1 cellular context compared by ENCODE assay signal in genomic region chr15:74937602-74938371, GRCh38.
TF ChIP-seq lines count a peak whose summit lies in the region.

Gene COX5A, minus strand, starts transcription at chr15:74938073. Its CDS starts 59 bp downstream, at chr15:74938014.

TF ChIP-seq in HEK293, 187 proteins besides CTCF, POLR2A, EP300 and RAD21 (continued from another document and continues in another):
- TF ChIP-seq ZFP41 (tag by site-specific recombination; IDR thresholded peaks at IDR 0.05; ENCODE audit: borderline replicate concordance) (no peak), ZNF138 (tag by site-specific recombination; IDR thresholded peaks at IDR 0.05; ENCODE audit: borderline replicate concordance) (no peak), KLF17 (tag by site-specific recombination; IDR thresholded peaks at IDR 0.05) (no peak; the same call in none of the 2 replicates), ZNF19 (tag by site-specific recombination; IDR thresholded peaks at IDR 0.05; ENCODE audit: low read depth) (no peak), ZNF664 (tag by site-specific recombination; IDR thresholded peaks at IDR 0.05) (no peak), ZNF10 (tag by site-specific recombination; IDR thresholded peaks at IDR 0.05) (peak; percentile 56; the same call in 1 of the 2 replicates), ZNF548 (tag by site-specific recombination; IDR thresholded peaks at IDR 0.05) (peak; percentile 19; the same call in 1 of the 2 replicates), SETDB1 (IDR thresholded peaks at IDR 0.05; ENCODE audit: insufficient read length, low read length) (no peak), ZNF24 (tag by site-specific recombination; IDR thresholded peaks at IDR 0.05) (no peak), ZNF426 (tag by site-specific recombination; IDR thresholded peaks at IDR 0.05) (no peak), ZNF423 (tag by site-specific recombination; IDR thresholded peaks at IDR 0.05) (peak; percentile 10; the same call in 1 of the 2 replicates), YY2 (tag by site-specific recombination; IDR thresholded peaks at IDR 0.05) (peak; percentile 86), ZNF391 (tag by site-specific recombination; IDR thresholded peaks at IDR 0.05; ENCODE audit: borderline replicate concordance, low read depth) (peak; percentile 49; the same call in 1 of the 2 replicates), ZBTB21 (tag by site-specific recombination; IDR thresholded peaks at IDR 0.05) (no peak; the same call in 1 of the 2 replicates), ZNF529 (tag by site-specific recombination; IDR thresholded peaks at IDR 0.05; ENCODE audit: insufficient replicate concordance) (no peak), ZNF521 (tag by site-specific recombination; IDR thresholded peaks at IDR 0.05) (no peak), REST (tag by site-specific recombination; IDR thresholded peaks at IDR 0.05) (peak; percentile 48), ZNF549 (tag by site-specific recombination; IDR thresholded peaks at IDR 0.05) (no peak), ZNF354C (tag by site-specific recombination; IDR thresholded peaks at IDR 0.05; ENCODE audit: borderline replicate concordance, low read depth) (no peak), ZNF37A (tag by site-specific recombination; IDR thresholded peaks at IDR 0.05) (no peak), ZBTB17 (tag by site-specific recombination; IDR thresholded peaks at IDR 0.05) (no peak; the same call in none of the 2 replicates), PRDM1 (tag by site-specific recombination; IDR thresholded peaks at IDR 0.05) (no peak), ZIC2 (tag by site-specific recombination; IDR thresholded peaks at IDR 0.05) (peak; percentile 94), ZNF398 (tag by site-specific recombination; IDR thresholded peaks at IDR 0.05) (peak; percentile 60), ZBTB10 (tag by site-specific recombination; IDR thresholded peaks at IDR 0.05) (peak; percentile 23; the same call in 1 of the 2 replicates), ZNF362 (tag by site-specific recombination; IDR thresholded peaks at IDR 0.05) (no peak), ZNF623 (tag by site-specific recombination; IDR thresholded peaks at IDR 0.05) (peak; percentile 28; the same call in 1 of the 2 replicates), KLF10 (tag by site-specific recombination; IDR thresholded peaks at IDR 0.05) (peak; percentile 85; the same call in 1 of the 2 replicates), PRDM2 (tag by site-specific recombination; IDR thresholded peaks at IDR 0.05; ENCODE audit: borderline replicate concordance) (no peak), REPIN1 (tag by site-specific recombination; IDR thresholded peaks at IDR 0.05; ENCODE audit: low read depth) (peak; percentile 65; the same call in 1 of the 2 replicates), HOXC10 (CRISPR knock-in tag; IDR thresholded peaks at IDR 0.05) (no peak), ZNF18 (tag by site-specific recombination; IDR thresholded peaks at IDR 0.05) (no peak), ZNF280D (tag by site-specific recombination; IDR thresholded peaks at IDR 0.05) (no peak), ZNF366 (tag by site-specific recombination; conservative IDR thresholded peaks at IDR 0.05) (no peak; the same call in 1 of the 2 replicates), ZNF654 (tag by site-specific recombination; IDR thresholded peaks at IDR 0.05; ENCODE audit: low read depth) (no peak), ZNF621 (tag by site-specific recombination; IDR thresholded peaks at IDR 0.05) (no peak), SP7 (tag by site-specific recombination; IDR thresholded peaks at IDR 0.05) (peak; percentile 27), ZNF335 (tag by site-specific recombination; conservative IDR thresholded peaks at IDR 0.05) (peak; percentile 66; the same call in 1 of the 2 replicates), SP2 (tag by site-specific recombination; IDR thresholded peaks at IDR 0.05) (peak; percentile 61)
